Comparison of ENCODE assay signal across 20 cellular contexts in the genomic region with DNA sequence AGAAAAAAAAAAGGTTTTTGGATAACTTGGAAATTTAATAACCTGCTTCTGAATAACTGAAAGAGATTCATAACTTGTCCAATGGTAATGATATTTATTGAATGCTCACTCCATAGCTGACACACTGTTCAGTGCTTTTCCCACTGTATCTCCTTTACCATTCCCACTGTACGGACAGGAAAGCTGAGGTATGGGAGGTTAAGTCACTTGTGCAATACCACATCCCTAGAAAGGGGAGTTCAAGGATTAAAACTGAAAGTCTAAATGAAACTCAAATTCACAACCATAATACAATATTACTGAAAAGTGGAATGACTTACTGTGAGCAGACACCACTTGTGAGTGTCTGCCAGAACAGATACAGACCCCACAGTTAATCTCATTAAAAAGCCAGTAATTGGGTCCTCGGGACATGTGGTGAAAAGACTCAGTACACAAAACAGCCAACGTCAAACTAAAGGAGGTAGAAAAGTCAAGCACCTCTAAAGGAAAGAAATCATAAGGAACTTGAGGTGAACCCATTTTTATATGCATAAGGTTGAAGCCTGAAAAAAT. TPM values are rescaled to one million over a fixed set of nuclear protein-coding genes. Genes with fewer than 3 reads are reported as not detected.
"Had no signal": no experiment of that assay in that cellular context is flagged by ENCODE, and none has a peak within 500 bp of the region (broad histone marks: within the 10 kb centered on the region; RNA-seq: fewer than 3 reads in every experiment).

No MANE protein-coding gene starts in this region.

- H3K27me3 ChIP-seq: esophagus muscularis mucosa, gastrocnemius medialis, heart right ventricle, neutrophil, stomach, transverse colon had no signal

- H3K36me3 ChIP-seq: esophagus muscularis mucosa, gastrocnemius medialis, heart right ventricle, neutrophil, stomach, thoracic aorta, transverse colon had no signal

- H3K4me3 ChIP-seq: esophagus muscularis mucosa, gastrocnemius medialis, heart right ventricle, psoas muscle, stomach, thoracic aorta, transverse colon had no signal

- H3K4me1 ChIP-seq: esophagus muscularis mucosa, gastrocnemius medialis had no signal

- DNase-seq: effector memory CD8-positive, alpha-beta T cell; gastrocnemius medialis; heart right ventricle; hypothalamus; kidney glomerular epithelial cell; mammary epithelial cell; naive thymus-derived CD4-positive, alpha-beta T cell; nephron progenitor cell; psoas muscle; retina; stimulated activated naive CD4-positive, alpha-beta T cell; stomach; substantia nigra; transverse colon had no signal

- ATAC-seq: effector memory CD8-positive, alpha-beta T cell; gastrocnemius medialis; heart right ventricle; left lobe of liver; naive thymus-derived CD4-positive, alpha-beta T cell; psoas muscle; sciatic nerve had no signal

- H3K27ac ChIP-seq: epithelial cell of prostate, esophagus muscularis mucosa, gastrocnemius medialis, heart right ventricle, neutrophil, psoas muscle, thoracic aorta, transverse colon had no signal

- H3K9me3 ChIP-seq: esophagus muscularis mucosa, gastrocnemius medialis, heart right ventricle, neutrophil, psoas muscle, stomach, thoracic aorta, transverse colon had no signal

RNA-seq across cellular contexts. Expression of a gene that starts 13.8 kb away (rescaled TPM):
- polyA plus RNA-seq: naive thymus-derived CD4-positive, alpha-beta T cell had no signal
